9 cellular contexts compared by ENCODE assay signal in the genomic region with DNA sequence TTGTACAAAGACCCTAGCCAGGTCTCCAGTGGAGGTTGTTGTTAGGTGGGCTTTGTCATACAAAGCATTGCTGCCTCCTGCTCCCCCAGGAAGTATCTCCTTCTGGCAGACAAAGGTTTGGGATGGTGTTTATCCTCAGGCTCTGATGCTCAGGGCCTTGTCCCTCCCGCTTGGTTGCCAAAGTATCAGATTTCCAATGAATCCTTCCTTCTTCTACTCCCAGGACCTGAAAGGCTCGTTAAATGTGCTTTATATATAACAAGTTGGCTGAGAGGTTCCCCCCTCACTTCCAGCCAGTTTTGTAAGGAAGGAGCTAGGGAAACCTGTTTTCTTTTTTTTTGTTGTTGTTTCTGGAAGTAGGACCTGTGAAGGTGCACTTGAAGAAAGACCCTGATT. TPM values are rescaled to one million over a fixed set of nuclear protein-coding genes. Genes with fewer than 3 reads are reported as not detected.
DNase-seq lines count a peak whose midpoint lies in the region; ATAC-seq and TF ChIP-seq lines count a peak whose summit lies in the region.
"Had no signal": no experiment of that assay in that cellular context is flagged by ENCODE, and none has a peak within 500 bp of the region (broad histone marks: within the 10 kb centered on the region; RNA-seq: fewer than 3 reads in every experiment).

No MANE protein-coding gene starts in this region.

- H3K4me3 Mint-ChIP-seq in WTC11: peak overlapping the region; percentile 63
- H3K4me3 Mint-ChIP-seq: central memory CD8-positive, alpha-beta T cell had no signal

- no peaks in the 10 kb centered on the region for H3K36me3 Mint-ChIP-seq in WTC11

- peak overlapping the region; percentile 99 for H3K27ac Mint-ChIP-seq in WTC11

- peaks cover 15 to 68% (median 30%) of the 10 kb centered on the region in 4 donors for H3K4me1 ChIP-seq in upper lobe of left lung

- TF ChIP-seq POLR2A in upper lobe of left lung (IDR thresholded peaks at IDR 0.05): no peak

- DNase-seq in NCI-H2107 treated with DMSO at 0.1 percent for 48 hours (lab: John Stamatoyannopoulos, UW; ENCODE audit: unreplicated experiment) (peak; percentile 15), NCI-H2107 (lab: John Stamatoyannopoulos, UW) (no peak), WTC11 (ENCODE audit: low spot score) (no peak), upper lobe of left lung (no peak), GDM1 (lab: John Stamatoyannopoulos, UW) (no peak), NCI-H1105 (lab: John Stamatoyannopoulos, UW) (no peak)

- ATAC-seq in WTC11 (peak; percentile 71), upper lobe of left lung (ENCODE audit: low FRiP score in 2 of 2) (no peak), HG03139 (IDR thresholded peaks at IDR 0.05; ENCODE audit: unreplicated experiment) (no peak)

- H3K4me1 Mint-ChIP-seq in WTC11: peaks cover 82% of the 10 kb centered on the region

- no peaks in the 10 kb centered on the region for H3K36me3 ChIP-seq in upper lobe of left lung

- no peak for TF ChIP-seq EP300 in upper lobe of left lung (IDR thresholded peaks at IDR 0.05)

- WGBS in upper lobe of left lung, 2 donors: 51 to 53% methylated on average over 2 of the region's 2 CpGs

- H3K27me3 ChIP-seq in layer of hippocampus (ENCODE audit: control insufficient read depth, insufficient read depth, low read length) (no peaks in the 10 kb centered on the region), upper lobe of left lung (no peaks in the 10 kb centered on the region)

- H3K9me3 ChIP-seq in upper lobe of left lung: no peaks in the 10 kb centered on the region

- H3K27ac ChIP-seq in layer of hippocampus (ENCODE audit: low read depth, low read length) (peak overlapping the region; percentile 27), upper lobe of left lung (peak overlapping the region; percentile 74 to 85 (median 76))

- TF ChIP-seq CTCF in WTC11 (IDR thresholded peaks at IDR 0.05) (no peak), upper lobe of left lung (IDR thresholded peaks at IDR 0.05) (no peak)

- H3K27me3 Mint-ChIP-seq in WTC11 (ENCODE audit: low read depth): no peaks in the 10 kb centered on the region
- H3K27me3 Mint-ChIP-seq: central memory CD8-positive, alpha-beta T cell had no signal

- peak overlapping the region in 1 of 4 donors; percentile 28 for H3K4me3 ChIP-seq in upper lobe of left lung

- POLR2A ChIA-PET in WTC11 (lab: Charles Lee): interaction anchor here (0.8 to 1.1 kb wide), 2 partner anchors 13 to 345 kb away, joined by 3 to 4 read pairs; a partner anchor contains a TSS

- no peaks in the 10 kb centered on the region for H3K9me3 Mint-ChIP-seq in WTC11
- H3K9me3 Mint-ChIP-seq: central memory CD8-positive, alpha-beta T cell had no signal

- CTCF ChIA-PET in WTC11 (lab: Charles Lee): interaction anchor here (0.6 to 1.8 kb wide), 5 partner anchors 35 to 1003 kb away, joined by 3 to 6 read pairs (median 3); no protein-coding TSS in a partner anchor

TF ChIP-seq in WTC11, 78 proteins besides CTCF, POLR2A, EP300 and RAD21 (continues in another document):
- TF ChIP-seq GRHL2 (CRISPR knock-in tag; IDR thresholded peaks at IDR 0.05; ENCODE audit: insufficient replicate concordance, severe bottlenecking) (no peak), NFE2L1 (CRISPR knock-in tag; IDR thresholded peaks at IDR 0.05) (no peak), MXD4 (CRISPR knock-in tag; IDR thresholded peaks at IDR 0.05; ENCODE audit: borderline replicate concordance) (no peak), SP1 (CRISPR knock-in tag; conservative IDR thresholded peaks at IDR 0.05) (0 out of 2 replicates have a peak, but pooled peaks have one; percentile 31), TEAD4 (CRISPR knock-in tag; IDR thresholded peaks at IDR 0.05) (no peak), TP53 (CRISPR knock-in tag; IDR thresholded peaks at IDR 0.05) (no peak), ZNF263 (CRISPR knock-in tag; IDR thresholded peaks at IDR 0.05; ENCODE audit: low read depth) (no peak), ZNF317 (CRISPR knock-in tag; IDR thresholded peaks at IDR 0.05; ENCODE audit: borderline replicate concordance, low read depth) (no peak), SMAD4 (CRISPR knock-in tag; IDR thresholded peaks at IDR 0.05) (no peak), HMGA2 (CRISPR knock-in tag; IDR thresholded peaks at IDR 0.05) (no peak), FOXJ3 (CRISPR knock-in tag; IDR thresholded peaks at IDR 0.05; ENCODE audit: borderline replicate concordance) (0 out of 2 replicates have a peak, but pooled peaks have one; percentile 33), NR1H2 (CRISPR knock-in tag; IDR thresholded peaks at IDR 0.05) (no peak), ZNF416 (CRISPR knock-in tag; IDR thresholded peaks at IDR 0.05) (no peak), EMX1 (CRISPR knock-in tag; IDR thresholded peaks at IDR 0.05) (no peak), FOXK1 (CRISPR knock-in tag; IDR thresholded peaks at IDR 0.05) (peak; percentile 57; the same call in 1 of the 2 replicates)
- TF ChIP-seq, protein P1, sequence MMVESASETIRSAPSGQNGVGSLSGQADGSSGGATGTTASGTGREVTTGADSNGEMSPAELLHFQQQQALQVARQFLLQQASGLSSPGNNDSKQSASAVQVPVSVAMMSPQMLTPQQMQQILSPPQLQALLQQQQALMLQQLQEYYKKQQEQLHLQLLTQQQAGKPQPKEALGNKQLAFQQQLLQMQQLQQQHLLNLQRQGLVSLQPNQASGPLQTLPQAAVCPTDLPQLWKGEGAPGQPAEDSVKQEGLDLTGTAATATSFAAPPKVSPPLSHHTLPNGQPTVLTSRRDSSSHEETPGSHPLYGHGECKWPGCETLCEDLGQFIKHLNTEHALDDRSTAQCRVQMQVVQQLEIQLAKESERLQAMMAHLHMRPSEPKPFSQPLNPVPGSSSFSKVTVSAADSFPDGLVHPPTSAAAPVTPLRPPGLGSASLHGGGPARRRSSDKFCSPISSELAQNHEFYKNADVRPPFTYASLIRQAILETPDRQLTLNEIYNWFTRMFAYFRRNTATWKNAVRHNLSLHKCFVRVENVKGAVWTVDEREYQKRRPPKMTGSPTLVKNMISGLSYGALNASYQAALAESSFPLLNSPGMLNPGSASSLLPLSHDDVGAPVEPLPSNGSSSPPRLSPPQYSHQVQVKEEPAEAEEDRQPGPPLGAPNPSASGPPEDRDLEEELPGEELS (CRISPR knock-in tag; IDR thresholded peaks at IDR 0.05): peak; percentile 75; the same call in 1 of the 2 replicates
- TF ChIP-seq, protein P2, sequence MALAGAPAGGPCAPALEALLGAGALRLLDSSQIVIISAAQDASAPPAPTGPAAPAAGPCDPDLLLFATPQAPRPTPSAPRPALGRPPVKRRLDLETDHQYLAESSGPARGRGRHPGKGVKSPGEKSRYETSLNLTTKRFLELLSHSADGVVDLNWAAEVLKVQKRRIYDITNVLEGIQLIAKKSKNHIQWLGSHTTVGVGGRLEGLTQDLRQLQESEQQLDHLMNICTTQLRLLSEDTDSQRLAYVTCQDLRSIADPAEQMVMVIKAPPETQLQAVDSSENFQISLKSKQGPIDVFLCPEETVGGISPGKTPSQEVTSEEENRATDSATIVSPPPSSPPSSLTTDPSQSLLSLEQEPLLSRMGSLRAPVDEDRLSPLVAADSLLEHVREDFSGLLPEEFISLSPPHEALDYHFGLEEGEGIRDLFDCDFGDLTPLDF (CRISPR knock-in tag; IDR thresholded peaks at IDR 0.05): no peak
- TF ChIP-seq, protein P3, sequence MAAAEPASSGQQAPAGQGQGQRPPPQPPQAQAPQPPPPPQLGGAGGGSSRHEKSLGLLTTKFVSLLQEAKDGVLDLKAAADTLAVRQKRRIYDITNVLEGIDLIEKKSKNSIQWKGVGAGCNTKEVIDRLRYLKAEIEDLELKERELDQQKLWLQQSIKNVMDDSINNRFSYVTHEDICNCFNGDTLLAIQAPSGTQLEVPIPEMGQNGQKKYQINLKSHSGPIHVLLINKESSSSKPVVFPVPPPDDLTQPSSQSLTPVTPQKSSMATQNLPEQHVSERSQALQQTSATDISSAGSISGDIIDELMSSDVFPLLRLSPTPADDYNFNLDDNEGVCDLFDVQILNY (CRISPR knock-in tag; IDR thresholded peaks at IDR 0.05): no peak
- TF ChIP-seq, protein P4, sequence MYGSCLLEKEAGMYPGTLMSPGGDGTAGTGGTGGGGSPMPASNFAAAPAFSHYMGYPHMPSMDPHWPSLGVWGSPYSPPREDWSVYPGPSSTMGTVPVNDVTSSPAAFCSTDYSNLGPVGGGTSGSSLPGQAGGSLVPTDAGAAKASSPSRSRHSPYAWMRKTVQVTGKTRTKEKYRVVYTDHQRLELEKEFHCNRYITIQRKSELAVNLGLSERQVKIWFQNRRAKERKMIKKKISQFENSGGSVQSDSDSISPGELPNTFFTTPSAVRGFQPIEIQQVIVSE (CRISPR knock-in tag; IDR thresholded peaks at IDR 0.05; ENCODE audit: borderline replicate concordance): no peak
- TF ChIP-seq, protein P5, sequence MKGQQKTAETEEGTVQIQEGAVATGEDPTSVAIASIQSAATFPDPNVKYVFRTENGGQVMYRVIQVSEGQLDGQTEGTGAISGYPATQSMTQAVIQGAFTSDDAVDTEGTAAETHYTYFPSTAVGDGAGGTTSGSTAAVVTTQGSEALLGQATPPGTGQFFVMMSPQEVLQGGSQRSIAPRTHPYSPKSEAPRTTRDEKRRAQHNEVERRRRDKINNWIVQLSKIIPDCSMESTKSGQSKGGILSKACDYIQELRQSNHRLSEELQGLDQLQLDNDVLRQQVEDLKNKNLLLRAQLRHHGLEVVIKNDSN (CRISPR knock-in tag; IDR thresholded peaks at IDR 0.05): no peak
- TF ChIP-seq, protein P6, sequence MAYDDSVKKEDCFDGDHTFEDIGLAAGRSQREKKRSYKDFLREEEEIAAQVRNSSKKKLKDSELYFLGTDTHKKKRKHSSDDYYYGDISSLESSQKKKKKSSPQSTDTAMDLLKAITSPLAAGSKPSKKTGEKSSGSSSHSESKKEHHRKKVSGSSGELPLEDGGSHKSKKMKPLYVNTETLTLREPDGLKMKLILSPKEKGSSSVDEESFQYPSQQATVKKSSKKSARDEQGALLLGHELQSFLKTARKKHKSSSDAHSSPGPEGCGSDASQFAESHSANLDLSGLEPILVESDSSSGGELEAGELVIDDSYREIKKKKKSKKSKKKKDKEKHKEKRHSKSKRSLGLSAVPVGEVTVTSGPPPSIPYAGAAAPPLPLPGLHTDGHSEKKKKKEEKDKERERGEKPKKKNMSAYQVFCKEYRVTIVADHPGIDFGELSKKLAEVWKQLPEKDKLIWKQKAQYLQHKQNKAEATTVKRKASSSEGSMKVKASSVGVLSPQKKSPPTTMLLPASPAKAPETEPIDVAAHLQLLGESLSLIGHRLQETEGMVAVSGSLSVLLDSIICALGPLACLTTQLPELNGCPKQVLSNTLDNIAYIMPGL (CRISPR knock-in tag; IDR thresholded peaks at IDR 0.05): no peak

RNA-seq across cellular contexts. Expression of a gene that starts 14.4 kb away (rescaled TPM):
- total RNA-seq in WTC11 (2021): 151 to 165 TPM (median 160 TPM) in 3 replicates
- 100 to 1,000 TPM in 2 of 6 donors, 10 to 100 TPM in 4; 68.6 to 180 (median 89.4) TPM for total RNA-seq in upper lobe of left lung

RNA-seq across cellular contexts. Expression of a gene that starts 31.1 kb away (rescaled TPM):
- total RNA-seq in WTC11 (2021): 31.2 to 36.4 TPM (median 35.7 TPM) in 3 replicates
- total RNA-seq in upper lobe of left lung: 100 to 1,000 TPM in 1 of 6 donors, 10 to 100 TPM in 5; 31.2 to 155 (median 37.7) TPM

RNA-seq across cellular contexts. Expression of a gene that starts 31.3 kb away (rescaled TPM):
- total RNA-seq in WTC11 (2021) (107 to 131 TPM (median 112 TPM) in 3 replicates), upper lobe of left lung (10 to 100 TPM; 17.2 to 58.2 (median 30.7) TPM)

RNA-seq across cellular contexts. Expression of a gene that starts 36.9 kb away (rescaled TPM):
- total RNA-seq in WTC11 (2021) (20.8 to 27.9 TPM (median 27.0 TPM) in 3 replicates), upper lobe of left lung (10 to 100 TPM; 16.0 to 35.6 (median 20.4) TPM)
